7 cellular contexts compared by ENCODE assay signal in the genomic region with DNA sequence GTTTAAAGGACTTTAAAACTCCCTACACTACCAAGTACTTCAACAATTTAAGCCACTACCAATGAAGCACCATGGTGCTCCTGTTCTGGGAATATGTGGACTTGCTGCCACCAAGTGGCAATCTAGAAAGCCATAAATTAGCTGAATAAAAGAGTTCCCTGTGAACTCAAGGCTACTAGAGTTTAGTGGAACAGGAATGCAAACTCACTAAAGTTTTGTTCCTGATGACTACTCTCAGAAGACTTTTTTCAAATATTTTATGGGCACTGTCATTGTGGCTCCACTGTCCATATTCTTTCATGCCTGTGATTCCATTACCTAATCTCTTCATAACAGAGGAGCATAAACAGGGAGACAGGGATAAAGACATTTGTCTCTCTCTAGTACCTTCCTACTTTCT.
DNase-seq lines count a peak whose midpoint lies in the region; ATAC-seq, FAIRE-seq and TF ChIP-seq lines count a peak whose summit lies in the region.

No MANE protein-coding gene starts in this region.

- intact Hi-C loops in kidney (cut with DNase I) (loop anchor here (10.0 kb wide), 1 partner anchor 175 kb away; no protein-coding TSS in a partner anchor), stomach (cut with DNase I; ENCODE audit: low total_unique reads) (loop anchor here (5.0 kb wide), 2 partner anchors 177 to 347 kb away; no protein-coding TSS in a partner anchor)

- H2AFZ ChIP-seq in Karpas-422 (ENCODE audit: low read length), result no peak overlapping the region

- TF ChIP-seq EP300 in stomach (IDR thresholded peaks at IDR 0.05), result no peak

- peak overlapping the region; percentile 93 for H3K4me2 ChIP-seq in Karpas-422 (ENCODE audit: low read depth, low read length, poor library complexity, severe bottlenecking)

- H3K36me3 ChIP-seq in Karpas-422 (ENCODE audit: insufficient read depth, low read length) (no peaks in the 10 kb centered on the region), kidney (ENCODE audit: control insufficient read depth in 1 of 2, insufficient read depth in 2 of 2, low read length in 2 of 2) (no peaks in the 10 kb centered on the region), stomach (peaks cover 0 to 5% (median 2%) of the 10 kb centered on the region in 4 donors)

- TF ChIP-seq CTCF in cardiac fibroblast (IDR thresholded peaks at IDR 0.05; ENCODE audit: low read depth, low read length), result peak; percentile 70
- peak; percentile 84 for TF ChIP-seq CTCF in kidney (IDR thresholded peaks at IDR 0.05; ENCODE audit: borderline replicate concordance, extremely low read depth, insufficient read depth)
- peak in 4 of 7 experiments; percentile 23 to 55 (median 40) for TF ChIP-seq CTCF in stomach (IDR thresholded peaks at IDR 0.05)

- H3K4me3 ChIP-seq in Karpas-422 (ENCODE audit: low read length) (no peak overlapping the region), cardiac fibroblast (replicated peaks in 1 of 2; ENCODE audit: low read depth in 2 of 2, low read length in 2 of 2) (no peak overlapping the region), kidney (ENCODE audit: low read length in 2 of 2) (no peak overlapping the region), stomach (no peak overlapping the region)

- no peak for TF ChIP-seq POLR2A in stomach (IDR thresholded peaks at IDR 0.05)

- FAIRE-seq in RCC 7860 (lab: Jason Lieb, UNC), result peak; percentile 86
- FAIRE-seq in kidney (lab: Jason Lieb, UNC), result peak; percentile 97

- H3K4me1 ChIP-seq in Karpas-422 (ENCODE audit: low read length), result peaks cover 60% of the 10 kb centered on the region
- H3K4me1 ChIP-seq in kidney (ENCODE audit: control insufficient read depth in 1 of 2, insufficient read depth in 1 of 2, low read depth in 1 of 2, low read length in 2 of 2), result peaks cover 0 to 2% of the 10 kb centered on the region in 2 donors
- peaks cover 0 to 38% (median 7%) of the 10 kb centered on the region in 4 donors for H3K4me1 ChIP-seq in stomach

- no peaks in the 10 kb centered on the region for H3K27me3 ChIP-seq in Karpas-422 (ENCODE audit: low read length)
- H3K27me3 ChIP-seq in stomach, result no peaks in the 10 kb centered on the region

- no peaks in the 10 kb centered on the region for H3K9me3 ChIP-seq in Karpas-422 (ENCODE audit: low read length)
- no peaks in the 10 kb centered on the region for H3K9me3 ChIP-seq in kidney (ENCODE audit: control insufficient read depth in 1 of 2, low read length in 2 of 2)
- no peaks in the 10 kb centered on the region for H3K9me3 ChIP-seq in stomach

- H3K27ac ChIP-seq in Karpas-422 (ENCODE audit: low read length), result peak overlapping the region; percentile 89
- H3K27ac ChIP-seq in kidney (ENCODE audit: low read depth in 2 of 2, low read length in 2 of 2), result no peak overlapping the region
- peak overlapping the region in 1 of 5 donors; percentile 24 for H3K27ac ChIP-seq in stomach

- H3K79me2 ChIP-seq in Karpas-422 (ENCODE audit: low read length), result peaks cover 54% of the 10 kb centered on the region

- peak; percentile 60 for DNase-seq in GDM1 (lab: John Stamatoyannopoulos, UW)
- peak; percentile 88 for DNase-seq in Karpas-422
- DNase-seq in RCC 7860 (ENCODE audit: low spot score), result peak; percentile 66
- peak; percentile 92 to 95 for DNase-seq in cardiac fibroblast (ENCODE audit: low read depth in 2 of 2)
- no peak for DNase-seq in kidney
- no peak for DNase-seq in stomach

- H3K9ac ChIP-seq in Karpas-422 (ENCODE audit: low read length) (no peak overlapping the region), kidney (ENCODE audit: low read length in 2 of 2) (no peak overlapping the region)

- no peaks in the 10 kb centered on the region for H4K20me1 ChIP-seq in Karpas-422 (ENCODE audit: insufficient read depth, low read depth, low read length)

- ATAC-seq in HG02885 (IDR thresholded peaks at IDR 0.05; ENCODE audit: poor library complexity, unreplicated experiment), result no peak

- no peaks in the 10 kb centered on the region for H3K9me2 ChIP-seq in Karpas-422 (replicated peaks; ENCODE audit: insufficient read depth, low read length)

Comparison
In these comparisons a context has a peak if more than half of its experiments do, and no peak if none do; other contexts are left out.
1. DNase-seq: peak in GDM1 (single experiment), Karpas-422 (single experiment), RCC 7860 (single experiment) and cardiac fibroblast (2 of 2); none in kidney (single experiment) and stomach (single experiment).
2. Peak in every context shown above with its lines, with median percentiles within 50 percentile points of each other: CTCF ChIP-seq.